In the genomic region with DNA sequence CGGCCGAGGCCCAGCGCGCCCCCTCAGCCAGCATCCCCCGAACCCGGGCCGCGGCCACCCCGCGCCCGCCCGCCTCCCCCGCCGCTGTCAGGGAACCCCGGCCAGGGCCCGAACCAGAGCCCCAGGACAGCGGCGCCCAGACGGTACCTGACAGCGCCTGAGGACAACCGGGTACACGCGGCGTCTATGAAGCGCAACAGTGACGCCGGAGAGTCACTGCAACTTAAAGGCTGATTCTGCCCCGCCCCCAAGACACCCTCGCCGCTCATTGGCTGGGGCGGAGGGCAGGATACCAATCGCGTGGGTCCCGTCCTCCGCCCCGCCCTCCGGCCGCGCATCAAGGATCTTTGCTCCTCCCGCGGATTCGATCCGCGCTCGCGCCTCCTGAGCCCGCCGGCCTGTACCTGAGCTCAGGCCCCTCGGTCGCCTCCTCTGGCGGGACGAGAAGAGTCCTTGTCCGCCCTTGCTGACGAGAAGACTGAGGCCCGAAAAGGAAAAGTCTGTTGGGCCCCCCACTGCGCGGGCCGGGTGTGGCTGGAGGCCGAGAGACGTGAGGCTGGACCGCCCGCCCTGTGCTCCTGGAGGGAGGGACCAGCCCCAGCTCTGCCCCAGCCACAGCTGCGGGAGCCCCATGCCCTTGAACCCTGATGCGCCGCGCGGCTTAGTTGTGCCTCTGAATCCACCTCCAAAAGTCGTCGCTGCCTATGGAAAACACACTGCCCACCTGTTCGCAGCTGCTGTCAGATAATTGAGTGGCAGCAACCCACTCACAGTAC, we compare ENCODE assay signal across 8 cellular contexts. TPM values are rescaled to one million over a fixed set of nuclear protein-coding genes. Genes with fewer than 3 reads are reported as not detected.
DNase-seq lines count a peak whose midpoint lies in the region; ATAC-seq, FAIRE-seq and TF ChIP-seq lines count a peak whose summit lies in the region.

A gene (minus strand): TSS at position 198 of the 776 bp plus-strand sequence. CDS start 6,752 bp downstream, outside the sequence.

- peak; percentile 10; the same call in 1 of the 2 replicates for TF ChIP-seq RAD21 in HepG2 (CRISPR knock-in tag; IDR thresholded peaks at IDR 0.05)

- peaks cover 23% of the 10 kb centered on the region for H3K4me1 Mint-ChIP-seq in CD14-positive monocyte
- H3K4me1 Mint-ChIP-seq in activated CD4-positive, alpha-beta memory T cell treated with anti-CD3 and anti-CD28 coated beads for 36 hours (ENCODE audit: low read depth) = peaks cover 16% of the 10 kb centered on the region

- no peaks in the 10 kb centered on the region for H3K36me3 ChIP-seq in HepG2 (replicated peaks in 1 of 2; ENCODE audit: control insufficient read depth in 1 of 2, insufficient read depth in 2 of 2, low read length in 2 of 2)

- peaks cover 28 to 44% (median 39%) of the 10 kb centered on the region in 3 donors for H3K27me3 Mint-ChIP-seq in CD14-positive monocyte (ENCODE audit: low read depth in 3 of 3)
- H3K27me3 Mint-ChIP-seq in activated CD4-positive, alpha-beta memory T cell treated with anti-CD3 and anti-CD28 coated beads for 36 hours = peaks cover 7% of the 10 kb centered on the region

- DNase-seq in CD14-positive monocyte (ENCODE audit: low spot score) (peak; percentile 93), NCI-H82 (lab: John Stamatoyannopoulos, UW) (peak; percentile 97), dermis microvascular lymphatic vessel endothelial cell (ENCODE audit: low read depth in 2 of 2) (peak; percentile 85 to 96), HepG2 (ENCODE audit: low spot score) (peak; percentile 93)
- peak; percentile 97 for DNase-seq in activated CD4-positive, alpha-beta memory T cell treated with anti-CD3 and anti-CD28 coated beads for 36 hours
- DNase-seq in stimulated activated CD4-positive, alpha-beta T cell treated with anti-CD3 and anti-CD28 coated beads, Interleukin-2, amount 100 ng/mL, for 48 hours = peak; percentile 92 to 93

- H3K79me2 ChIP-seq in HepG2 (ENCODE audit: insufficient read depth, low read length) = peaks cover 32% of the 10 kb centered on the region

- H3K9ac ChIP-seq in HepG2 (ENCODE audit: insufficient read depth, low read depth, low read length) = peak within 1 kb of the TSS; percentile 79

- peaks cover 49% of the 10 kb centered on the region for H3K4me1 ChIP-seq in HepG2 (ENCODE audit: insufficient read depth, low read length)

- CTCF ChIA-PET in activated CD4-positive, alpha-beta memory T cell treated with anti-CD3 and anti-CD28 coated beads for 36 hours (lab: Charles Lee) = interaction anchor here (0.6 to 2.9 kb wide), 3 partner anchors 15 to 304 kb away, joined by 3 to 17 read pairs (median 7); no protein-coding TSS in a partner anchor
- CTCF ChIA-PET in HepG2 (lab: Yijun Ruan, JAX; ENCODE audit: low intra/inter-chr PET ratio, low total read pairs) = no interaction called here

- peak; percentile 12 for FAIRE-seq in HepG2 (lab: Jason Lieb, UNC)

- in situ Hi-C loops in HepG2 (cut with HindIII; ENCODE audit: extremely low pct_ligation_motif_present, low pct_unique_long_range_greater_than_20kb) = loop anchor here (5.0 kb wide), 1 partner anchor 43 kb away; a partner anchor contains a TSS

- H3K4me3 Mint-ChIP-seq in CD14-positive monocyte = peak within 1 kb of the TSS; percentile 84 to 91
- H3K4me3 Mint-ChIP-seq in activated CD4-positive, alpha-beta memory T cell treated with anti-CD3 and anti-CD28 coated beads for 36 hours = peak within 1 kb of the TSS; percentile 79

- peaks cover 0 to 25% of the 10 kb centered on the region in 2 experiments; a peak in 3 of 5 replicates for H3K27me3 ChIP-seq in HepG2 (ENCODE audit: control insufficient read depth in 1 of 2, insufficient read depth in 2 of 2, low read length in 2 of 2)

- TF ChIP-seq EP300 in HepG2 (IDR thresholded peaks at IDR 0.05; ENCODE audit: low read depth in 2 of 2, low read length in 2 of 2) = peak in 1 of 2 experiments; percentile 26; a peak in 2 of 4 replicates
- TF ChIP-seq EP300 in HepG2 (CRISPR knock-in tag; IDR thresholded peaks at IDR 0.05; ENCODE audit: borderline replicate concordance) = no peak

- H4K20me1 ChIP-seq in HepG2 (ENCODE audit: insufficient read depth, low read length) = peaks cover 21% of the 10 kb centered on the region

- peaks cover 0 to 2% (median 0%) of the 10 kb centered on the region in 7 donors for H3K9me3 Mint-ChIP-seq in CD14-positive monocyte
- no peaks in the 10 kb centered on the region for H3K9me3 Mint-ChIP-seq in activated CD4-positive, alpha-beta memory T cell treated with anti-CD3 and anti-CD28 coated beads for 36 hours

- H2AFZ ChIP-seq in HepG2 (ENCODE audit: low read length) = no peak within 1 kb of the TSS

- H3K4me2 ChIP-seq in HepG2 (ENCODE audit: low read depth, low read length) = peak within 1 kb of the TSS; percentile 96

- peaks cover 2 to 6% of the 10 kb centered on the region in 2 donors for H3K36me3 Mint-ChIP-seq in CD14-positive monocyte
- H3K36me3 Mint-ChIP-seq in activated CD4-positive, alpha-beta memory T cell treated with anti-CD3 and anti-CD28 coated beads for 36 hours = no peaks in the 10 kb centered on the region

- POLR2A ChIA-PET in activated CD4-positive, alpha-beta memory T cell treated with anti-CD3 and anti-CD28 coated beads for 36 hours (lab: Charles Lee) = interaction anchor here (2.1 kb wide), 1 partner anchor 42 kb away, joined by 8 read pairs; a partner anchor contains a TSS
- POLR2A ChIA-PET in HepG2 (lab: Yijun Ruan, JAX) = interaction anchor here (0.6 to 4.3 kb wide), 28 partner anchors 11 to 383 kb away, joined by 3 to 27 read pairs (median 4); a partner anchor contains a TSS

- H3K27ac Mint-ChIP-seq in CD14-positive monocyte = peak within 1 kb of the TSS; percentile 40 to 90 (median 73)
- no peak within 1 kb of the TSS for H3K27ac Mint-ChIP-seq in activated CD4-positive, alpha-beta memory T cell treated with anti-CD3 and anti-CD28 coated beads for 36 hours

- peak within 1 kb of the TSS; percentile 79 to 81 (median 79) for H3K4me3 ChIP-seq in HepG2 (replicated peaks in 1 of 3; ENCODE audit: insufficient read depth in 1 of 3, low read depth in 2 of 3, low read length in 3 of 3)

- H3K27ac ChIP-seq in HepG2 (ENCODE audit: extremely low read length, insufficient read depth, low read length) = peak within 1 kb of the TSS; percentile 48

- intact Hi-C loops in CD14-positive monocyte (cut with micrococcal nuclease) = no loop called here
- intact Hi-C loops in activated CD4-positive, alpha-beta memory T cell treated with anti-CD3 and anti-CD28 coated beads for 36 hours (cut with micrococcal nuclease) = loop anchor here (1.0 to 5.0 kb wide), 3 partner anchors 43 to 1265 kb away; a partner anchor contains a TSS
- intact Hi-C loops in HepG2 (cut with micrococcal nuclease; ENCODE audit: unreplicated experiment) = loop anchor here (2.0 kb wide), 1 partner anchor 52 kb away; no protein-coding TSS in a partner anchor

- no peaks in the 10 kb centered on the region for H3K9me3 ChIP-seq in HepG2 (ENCODE audit: low read length)

- TF ChIP-seq POLR2A in HepG2 (IDR thresholded peaks at IDR 0.05; ENCODE audit: insufficient read depth in 1 of 2, low read depth in 2 of 2, low read length in 2 of 2) = peak; percentile 98 to 100

- TF ChIP-seq CTCF in CD14-positive monocyte (IDR thresholded peaks at IDR 0.05) (no peak), HepG2 (CRISPR knock-in tag; IDR thresholded peaks at IDR 0.05) (peak; percentile 48)

- ATAC-seq in GM19397 (IDR thresholded peaks at IDR 0.05; ENCODE audit: unreplicated experiment) = peak; percentile 97
- peak; percentile 82 for ATAC-seq in HG03565 (IDR thresholded peaks at IDR 0.05; ENCODE audit: unreplicated experiment)
- ATAC-seq in HepG2 = peak; percentile 94

- BruUV-seq in HepG2 (replicated peaks; lab: Mats Ljungman, UMichigan) = no TSS peak

- WGBS in HepG2 (ENCODE audit: low lambda C conversion rate) = 0% methylated on average over 6 of the region's 70 CpGs

TF ChIP-seq in HepG2, 621 proteins besides CTCF, POLR2A, EP300 and RAD21 (continues in another document):
- TF ChIP-seq ZBTB7A (CRISPR knock-in tag; IDR thresholded peaks at IDR 0.05) (no peak), TAF15 (IDR thresholded peaks at IDR 0.05; ENCODE audit: low read depth, low read length, poor library complexity, severe bottlenecking) (no peak), ELF3 (CRISPR knock-in tag; IDR thresholded peaks at IDR 0.05) (peak; percentile 45)

RNA-seq across cellular contexts. Expression of the gene that starts here (rescaled TPM):
- 10 to 100 TPM; 87.3 to 89.6 TPM for polyA plus RNA-seq in CD14-positive monocyte
- 10 to 100 TPM; 34.6 to 38.1 TPM for total RNA-seq in activated CD4-positive, alpha-beta memory T cell treated with anti-CD3 and anti-CD28 coated beads for 36 hours
- 109 and 114 TPM in 2 replicates for total RNA-seq in dermis microvascular lymphatic vessel endothelial cell
- 96.7 and 152 TPM in 2 replicates for total RNA-seq in HepG2 (2016; rRNA removed; fragmentation: Illumina TruSeq; extraction: Trizol)
- total RNA-seq in HepG2 (2016; cell fraction: cytosol; rRNA removed; fragmentation: Illumina TruSeq; extraction: Trizol; ENCODE audit: low read depth) = 10.4 and 13.0 TPM in 2 replicates
- total RNA-seq in HepG2 (2016; cell fraction: insoluble cytoplasmic fraction; rRNA removed; fragmentation: Illumina TruSeq; extraction: Trizol) = 94.1 and 153 TPM in 2 replicates
- total RNA-seq in HepG2 (2016; cell fraction: membrane; rRNA removed; fragmentation: Illumina TruSeq; extraction: Trizol) = 14.4 and 16.9 TPM in 2 replicates
- total RNA-seq in HepG2 (2016; cell fraction: nucleus; rRNA removed; fragmentation: Illumina TruSeq; extraction: Trizol) = 41.8 and 47.5 TPM in 2 replicates
- polyA plus RNA-seq in HepG2 (2011; rRNA removed) = 72.7 and 87.8 TPM in 2 replicates
- 51.4 and 77.1 TPM in 2 replicates for polyA plus RNA-seq in HepG2 (2011; cell fraction: cytosol; rRNA removed)
- 20.7 and 25.9 TPM in 2 replicates for polyA plus RNA-seq in HepG2 (2011; cell fraction: nucleus; rRNA removed)
- polyA plus RNA-seq in HepG2 (2012) = 48.6 and 50.0 TPM in 2 replicates
- 4.1 TPM in 2 replicates for polyA plus RNA-seq in HepG2 (2016; cell fraction: cytosol; fragmentation: Illumina TruSeq; extraction: Trizol; ENCODE audit: low read depth)
- 119 and 129 TPM in 2 replicates for polyA plus RNA-seq in HepG2 (2016; cell fraction: insoluble cytoplasmic fraction; fragmentation: Illumina TruSeq; extraction: Trizol; ENCODE audit: low read depth)
- polyA plus RNA-seq in HepG2 (2016; cell fraction: membrane; fragmentation: Illumina TruSeq; extraction: Trizol; ENCODE audit: low read depth) = 9.8 and 10.1 TPM in 2 replicates
- polyA plus RNA-seq in HepG2 (2016; cell fraction: nucleus; fragmentation: Illumina TruSeq; extraction: Trizol; ENCODE audit: insufficient read depth, low read depth) = 56.3 and 59.0 TPM in 2 replicates
- polyA minus RNA-seq in HepG2 (2011; rRNA and poly(A)+ RNA removed; ENCODE audit: low replicate concordance) = 28.4 and 56.2 TPM in 2 replicates
- 46.3 and 52.4 TPM in 2 replicates for polyA minus RNA-seq in HepG2 (2011; cell fraction: cytosol; rRNA and poly(A)+ RNA removed)
- 28.8 and 40.4 TPM in 2 replicates for polyA minus RNA-seq in HepG2 (2011; cell fraction: nucleus; rRNA and poly(A)+ RNA removed)

Comparison
In these comparisons a context has a peak if more than half of its experiments do, and no peak if none do; other contexts are left out.
1. Peak in every context shown above with its lines: DNase-seq, ATAC-seq, H3K4me3 ChIP-seq and H3K27ac ChIP-seq.
2. intact Hi-C loops: an anchor here in activated CD4-positive, alpha-beta memory T cell treated with anti-CD3 and anti-CD28 coated beads for 36 hours (1.0 to 5.0 kb wide) and HepG2 (2.0 kb wide); none called in CD14-positive monocyte.